In the genomic region with DNA sequence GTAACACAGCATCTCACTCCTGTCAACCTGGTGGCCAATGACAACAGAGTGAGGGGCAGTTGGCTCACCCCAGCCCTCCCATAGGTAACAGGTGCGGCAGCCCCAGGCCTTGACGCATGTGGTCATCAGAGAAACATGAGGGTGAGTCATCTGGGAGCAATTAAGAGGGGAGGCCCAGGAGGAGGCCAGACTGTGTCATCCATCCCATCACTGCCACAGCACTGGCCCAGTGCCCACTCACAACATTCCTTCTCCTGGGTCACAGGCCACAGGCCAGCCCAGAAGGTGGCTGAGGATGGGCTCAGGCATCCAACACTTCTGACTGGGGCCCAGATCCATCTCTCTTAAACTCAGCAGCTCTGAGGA, we compare ENCODE assay signal across 11 cellular contexts. TPM values are rescaled to one million over a fixed set of nuclear protein-coding genes. Genes with fewer than 3 reads are reported as not detected.
DNase-seq lines count a peak whose midpoint lies in the region; ATAC-seq, FAIRE-seq and TF ChIP-seq lines count a peak whose summit lies in the region.
"Had no signal": no experiment of that assay in that cellular context is flagged by ENCODE, and none has a peak within 500 bp of the region (broad histone marks: within the 10 kb centered on the region; RNA-seq: fewer than 3 reads in every experiment).

No MANE protein-coding gene starts in this region.

- peaks cover 17% of the 10 kb centered on the region for H3K4me1 ChIP-seq in astrocyte (ENCODE audit: insufficient read depth, low read length)
- H3K4me1 ChIP-seq in transverse colon: peaks cover 0 to 8% (median 3%) of the 10 kb centered on the region in 4 donors
- H3K4me1 ChIP-seq in naive thymus-derived CD4-positive, alpha-beta T cell (ENCODE audit: control insufficient read depth in 2 of 2, insufficient read depth in 2 of 2, low read length in 2 of 2): peaks cover 0 to 6% of the 10 kb centered on the region in 2 donors

- intact Hi-C loops in transverse colon (cut with DNase I; ENCODE audit: low total_unique reads): loop anchor here (10.0 kb wide), 2 partner anchors 225 to 475 kb away; no protein-coding TSS in a partner anchor
- intact Hi-C loops in naive thymus-derived CD4-positive, alpha-beta T cell (cut with micrococcal nuclease): loop anchor here in 1 of 2 donors (5.0 kb wide), 1 partner anchor 547 kb away; no protein-coding TSS in a partner anchor

- in situ Hi-C loops in transverse colon (cut with MboI; ENCODE audit: low pct_ligation_motif_present in 1 of 4, low pct_unique_long_range_greater_than_20kb in 1 of 4, low sequenced_read_pairs in 3 of 4): loop anchor here (5.0 to 25.0 kb wide), 6 partner anchors 225 to 832 kb away; a partner anchor contains a TSS

- TF ChIP-seq CTCF in astrocyte (IDR thresholded peaks at IDR 0.05; ENCODE audit: insufficient read depth, low read depth, low read length): no peak
- TF ChIP-seq CTCF in transverse colon (IDR thresholded peaks at IDR 0.05): no peak

- peak overlapping the region; percentile 20 for H3K4me3 Mint-ChIP-seq in astrocyte (ENCODE audit: unreplicated experiment)
- H3K4me3 Mint-ChIP-seq in naive thymus-derived CD4-positive, alpha-beta T cell: no peak overlapping the region

- H3K36me3 ChIP-seq in astrocyte (ENCODE audit: insufficient read depth, low read length) (no peaks in the 10 kb centered on the region), transverse colon (no peaks in the 10 kb centered on the region)
- no peaks in the 10 kb centered on the region for H3K36me3 ChIP-seq in naive thymus-derived CD4-positive, alpha-beta T cell (ENCODE audit: control insufficient read depth in 2 of 3, insufficient read depth in 3 of 3, low read length in 3 of 3)

- no peak for TF ChIP-seq EP300 in transverse colon (IDR thresholded peaks at IDR 0.05; ENCODE audit: low read depth)

- H3K9me3 ChIP-seq in astrocyte (ENCODE audit: insufficient read depth, low read depth, low read length) (no peaks in the 10 kb centered on the region), transverse colon (no peaks in the 10 kb centered on the region)
- H3K9me3 ChIP-seq in naive thymus-derived CD4-positive, alpha-beta T cell (ENCODE audit: control insufficient read depth in 2 of 3, low read length in 3 of 3): no peaks in the 10 kb centered on the region

- H3K27me3 Mint-ChIP-seq in astrocyte (ENCODE audit: low read depth, unreplicated experiment): peaks cover 5% of the 10 kb centered on the region
- peaks cover 0 to 2% (median 0%) of the 10 kb centered on the region in 5 donors for H3K27me3 Mint-ChIP-seq in naive thymus-derived CD4-positive, alpha-beta T cell

- no peak overlapping the region for H3K4me3 ChIP-seq in astrocyte (ENCODE audit: insufficient read depth, low read depth, low read length)
- no peak overlapping the region for H3K4me3 ChIP-seq in transverse colon
- H3K4me3 ChIP-seq in naive thymus-derived CD4-positive, alpha-beta T cell (ENCODE audit: low read length): no peak overlapping the region

- no peak for ATAC-seq in naive thymus-derived CD4-positive, alpha-beta T cell

- DNase-seq in AG08396 (ENCODE audit: low spot score): peak; percentile 86
- peak; percentile 85 for DNase-seq in HS-5 (ENCODE audit: low read depth)
- peak; percentile 69 for DNase-seq in astrocyte (ENCODE audit: low read depth)
- DNase-seq in kidney tubule cell (ENCODE audit: low spot score): peak; percentile 98
- no peak for DNase-seq in ecto neural progenitor cell (ENCODE audit: low spot score)
- no peak for DNase-seq in transverse colon
- DNase-seq in naive thymus-derived CD4-positive, alpha-beta T cell: no peak
- no peak for DNase-seq in DMS79 (lab: John Stamatoyannopoulos, UW)
- DNase-seq: activated CD4-positive, alpha-beta T cell treated with anti-CD3 and anti-CD28 coated beads, Interleukin-2, amount 50 U/mL, for 48 hours; NCI-H1105 treated with DMSO at 0.1 percent for 48 hours; SHP77 had no signal

- POLR2A ChIA-PET in naive thymus-derived CD4-positive, alpha-beta T cell (lab: Charles Lee): no interaction called here

- H3K36me3 Mint-ChIP-seq in astrocyte (ENCODE audit: low read depth, unreplicated experiment): no peaks in the 10 kb centered on the region
- no peaks in the 10 kb centered on the region for H3K36me3 Mint-ChIP-seq in naive thymus-derived CD4-positive, alpha-beta T cell

- FAIRE-seq in astrocyte (lab: Jason Lieb, UNC): peak; percentile 29

- H3K79me2 ChIP-seq in astrocyte (ENCODE audit: insufficient read depth, low read length): no peaks in the 10 kb centered on the region

- H3K9ac ChIP-seq in astrocyte (ENCODE audit: low read length): no peak overlapping the region

- no peak for TF ChIP-seq POLR2A in transverse colon (IDR thresholded peaks at IDR 0.05)

- no peaks in the 10 kb centered on the region for H4K20me1 ChIP-seq in astrocyte (ENCODE audit: insufficient read depth, low read length)

- peak overlapping the region; percentile 54 for H3K4me2 ChIP-seq in astrocyte (ENCODE audit: low read length)

- peaks cover 17% of the 10 kb centered on the region for H3K4me1 Mint-ChIP-seq in astrocyte (ENCODE audit: low read depth, unreplicated experiment)
- peaks cover 0 to 4% (median 4%) of the 10 kb centered on the region in 7 donors for H3K4me1 Mint-ChIP-seq in naive thymus-derived CD4-positive, alpha-beta T cell

- H3K27me3 ChIP-seq in astrocyte (ENCODE audit: insufficient read depth, low read length): no peaks in the 10 kb centered on the region
- no peaks in the 10 kb centered on the region for H3K27me3 ChIP-seq in transverse colon
- H3K27me3 ChIP-seq in naive thymus-derived CD4-positive, alpha-beta T cell (ENCODE audit: control insufficient read depth in 2 of 2, insufficient read depth in 2 of 2, low read length in 2 of 2): no peaks in the 10 kb centered on the region

- no peak overlapping the region for H2AFZ ChIP-seq in astrocyte (ENCODE audit: low read depth, low read length)

- CTCF ChIA-PET in naive thymus-derived CD4-positive, alpha-beta T cell (lab: Charles Lee): interaction anchor here (4.3 kb wide), 1 partner anchor 473 kb away, joined by 29 read pairs; no protein-coding TSS in a partner anchor

- H3K9me3 Mint-ChIP-seq in astrocyte (ENCODE audit: unreplicated experiment): peaks cover 6% of the 10 kb centered on the region
- H3K9me3 Mint-ChIP-seq in naive thymus-derived CD4-positive, alpha-beta T cell: no peaks in the 10 kb centered on the region

- no peak overlapping the region for H3K27ac ChIP-seq in astrocyte (ENCODE audit: low read depth, low read length)
- no peak overlapping the region for H3K27ac ChIP-seq in transverse colon
- no peak overlapping the region for H3K27ac ChIP-seq in naive thymus-derived CD4-positive, alpha-beta T cell (ENCODE audit: low read depth, low read length)

- WGBS in transverse colon (ENCODE audit: low coverage in 1 of 2), 2 donors: 87% methylated on average over 2 of the region's 2 CpGs; no CpG with 5 or more reads in 1 of the 2 donors

- H3K27ac Mint-ChIP-seq in astrocyte (ENCODE audit: unreplicated experiment): peak overlapping the region; percentile 75
- H3K27ac Mint-ChIP-seq in naive thymus-derived CD4-positive, alpha-beta T cell: no peak overlapping the region

RNA-seq across cellular contexts. Expression of a gene that starts 17.1 kb away (rescaled TPM):
- total RNA-seq in astrocyte (not detected in 2 replicates), transverse colon (not detected)
- total RNA-seq in naive thymus-derived CD4-positive, alpha-beta T cell: not detected
- not detected for polyA plus RNA-seq in naive thymus-derived CD4-positive, alpha-beta T cell

RNA-seq across cellular contexts. Expression of a gene that starts 33.3 kb away (rescaled TPM):
- total RNA-seq in astrocyte (not detected in 2 replicates), transverse colon (not detected)
- not detected for total RNA-seq in naive thymus-derived CD4-positive, alpha-beta T cell
- not detected for polyA plus RNA-seq in naive thymus-derived CD4-positive, alpha-beta T cell

Comparison
In these comparisons a context has a peak if more than half of its experiments do, and no peak if none do; other contexts are left out.
1. DNase-seq: peak in AG08396 (single experiment), HS-5 (single experiment), astrocyte (single experiment) and kidney tubule cell (single experiment); none in ecto neural progenitor cell (single experiment), transverse colon (single experiment), naive thymus-derived CD4-positive, alpha-beta T cell (0 of 9) and DMS79 (single experiment).